11 cellular contexts compared by ENCODE assay signal in the genomic region with DNA sequence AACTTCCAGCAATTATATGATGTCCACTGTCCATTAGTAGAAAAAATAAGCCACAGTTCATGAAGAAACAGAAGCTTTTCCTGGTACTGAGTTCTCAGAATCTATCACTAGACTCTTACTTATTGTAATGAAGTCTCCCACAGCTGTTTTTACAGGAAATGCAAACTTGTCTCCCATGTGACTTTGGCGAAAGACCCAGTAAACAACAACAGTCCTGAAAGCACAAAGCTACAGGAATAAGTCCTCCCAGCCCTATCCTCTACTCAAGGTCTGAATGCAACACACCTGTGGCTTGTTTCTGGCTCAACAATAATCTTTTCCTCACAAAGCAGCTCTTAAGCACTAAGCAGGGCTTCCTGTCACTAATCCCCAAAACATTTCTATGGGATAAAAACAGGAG. TPM values are rescaled to one million over a fixed set of nuclear protein-coding genes. Genes with fewer than 3 reads are reported as not detected.
A peak's percentile ranks its signal among the peaks of the same experiment; 100 is the strongest.
DNase-seq lines count a peak whose midpoint lies in the region; ATAC-seq and TF ChIP-seq lines count a peak whose summit lies in the region.
"Had no signal": no experiment of that assay in that cellular context is flagged by ENCODE, and none has a peak within 500 bp of the region (broad histone marks: within the 10 kb centered on the region; RNA-seq: fewer than 3 reads in every experiment).

No MANE protein-coding gene starts in this region.

- H3K4me1 Mint-ChIP-seq in T-helper 17 cell, result peaks cover 15% of the 10 kb centered on the region
- H3K4me1 Mint-ChIP-seq in neural progenitor cell, result peaks cover 12% of the 10 kb centered on the region
- H3K4me1 Mint-ChIP-seq in mesothelial cell of epicardium, result peaks cover 4% of the 10 kb centered on the region

- H3K9ac ChIP-seq in neural progenitor cell, result no peak overlapping the region

- H3K4me1 ChIP-seq in neural progenitor cell, result peaks cover 11% of the 10 kb centered on the region

- ATAC-seq in GM19328 (IDR thresholded peaks at IDR 0.05; ENCODE audit: unreplicated experiment), result peak; percentile 45
- peak; percentile 68 for ATAC-seq in HG02763 (IDR thresholded peaks at IDR 0.05; ENCODE audit: unreplicated experiment)
- ATAC-seq in T-helper 17 cell, result no peak
- no peak for ATAC-seq in GM18519 (IDR thresholded peaks at IDR 0.05; ENCODE audit: low FRiP score, unreplicated experiment)

- no peak for TF ChIP-seq CTCF in neural progenitor cell (IDR thresholded peaks at IDR 0.05)
- TF ChIP-seq CTCF in mesothelial cell of epicardium (IDR thresholded peaks at IDR 0.05; ENCODE audit: unreplicated experiment), result no peak

- H2AFZ ChIP-seq in neural progenitor cell (replicated peaks), result no peak overlapping the region

- peak overlapping the region; percentile 37 for H3K4me2 ChIP-seq in neural progenitor cell

- H3K27ac ChIP-seq in neural progenitor cell, result peak overlapping the region; percentile 23

- H3K79me2 ChIP-seq in neural progenitor cell (ENCODE audit: low read depth), result no peaks in the 10 kb centered on the region

- DNase-seq in T-helper 17 cell (no peak), neural progenitor cell (ENCODE audit: low spot score) (peak; percentile 35), mesothelial cell of epicardium (ENCODE audit: low spot score in 2 of 2, unreplicated experiment in 2 of 2) (no peak), SKM-1 (lab: John Stamatoyannopoulos, UW; ENCODE audit: unreplicated experiment) (no peak), SW 1271 (lab: John Stamatoyannopoulos, UW) (no peak)
- DNase-seq: T-helper 9 cell had no signal

- no peaks in the 10 kb centered on the region for H3K9me3 ChIP-seq in T-helper 17 cell (ENCODE audit: control insufficient read depth, low read length, poor library complexity, severe bottlenecking)
- H3K9me3 ChIP-seq in neural progenitor cell (ENCODE audit: low read depth), result no peaks in the 10 kb centered on the region
- H3K9me3 ChIP-seq: MG63 had no signal

- no peaks in the 10 kb centered on the region for H3K27me3 ChIP-seq in neural progenitor cell
- H3K27me3 ChIP-seq: MG63 had no signal

- H3K36me3 Mint-ChIP-seq in T-helper 17 cell (ENCODE audit: low read depth), result peaks cover 6% of the 10 kb centered on the region
- no peaks in the 10 kb centered on the region for H3K36me3 Mint-ChIP-seq in neural progenitor cell
- H3K36me3 Mint-ChIP-seq in mesothelial cell of epicardium, result no peaks in the 10 kb centered on the region

- H3K4me3 ChIP-seq in neural progenitor cell, result peak overlapping the region; percentile 12
- H3K4me3 ChIP-seq: MG63 had no signal

- no peaks in the 10 kb centered on the region for H3K36me3 ChIP-seq in neural progenitor cell
- H3K36me3 ChIP-seq: MG63 had no signal

- H3K9me3 Mint-ChIP-seq in neural progenitor cell, result peaks cover 2% of the 10 kb centered on the region
- no peaks in the 10 kb centered on the region for H3K9me3 Mint-ChIP-seq in mesothelial cell of epicardium

- H3F3A ChIP-seq in neural progenitor cell (ENCODE audit: low read depth), result peaks cover 12% of the 10 kb centered on the region

- no peaks in the 10 kb centered on the region for H3K27me3 Mint-ChIP-seq in T-helper 17 cell
- peaks cover 2% of the 10 kb centered on the region for H3K27me3 Mint-ChIP-seq in neural progenitor cell (ENCODE audit: insufficient read depth, low read depth)
- peaks cover 2% of the 10 kb centered on the region for H3K27me3 Mint-ChIP-seq in mesothelial cell of epicardium (ENCODE audit: low read depth)

- H3K4me3 Mint-ChIP-seq in T-helper 17 cell (peak overlapping the region; percentile 63), neural progenitor cell (no peak overlapping the region), mesothelial cell of epicardium (no peak overlapping the region)

- peak overlapping the region; percentile 71 for H3K27ac Mint-ChIP-seq in T-helper 17 cell
- peak overlapping the region; percentile 29 for H3K27ac Mint-ChIP-seq in neural progenitor cell
- H3K27ac Mint-ChIP-seq in mesothelial cell of epicardium, result no peak overlapping the region

- H4K20me1 ChIP-seq in neural progenitor cell (ENCODE audit: low read depth), result no peaks in the 10 kb centered on the region

RNA-seq across cellular contexts. Expression of gene EOMES, which starts 55.8 kb away (rescaled TPM):
- 1 to 10 TPM in 1 of 2 donors, under 1 TPM in 1; 0.55 to 1.1 TPM for total RNA-seq in T-helper 17 cell
- not detected in 2 replicates for total RNA-seq in neural progenitor cell (ENCODE audit: low replicate concordance)
- not detected in 3 replicates for total RNA-seq in mesothelial cell of epicardium
- total RNA-seq: bronchial epithelial cell had no signal

Comparison
In these comparisons a context has a peak if more than half of its experiments do, and no peak if none do; other contexts are left out.
1. ATAC-seq: peak in GM19328 (single experiment) and HG02763 (single experiment); none in T-helper 17 cell (single experiment) and GM18519 (single experiment).